In the genomic region with DNA sequence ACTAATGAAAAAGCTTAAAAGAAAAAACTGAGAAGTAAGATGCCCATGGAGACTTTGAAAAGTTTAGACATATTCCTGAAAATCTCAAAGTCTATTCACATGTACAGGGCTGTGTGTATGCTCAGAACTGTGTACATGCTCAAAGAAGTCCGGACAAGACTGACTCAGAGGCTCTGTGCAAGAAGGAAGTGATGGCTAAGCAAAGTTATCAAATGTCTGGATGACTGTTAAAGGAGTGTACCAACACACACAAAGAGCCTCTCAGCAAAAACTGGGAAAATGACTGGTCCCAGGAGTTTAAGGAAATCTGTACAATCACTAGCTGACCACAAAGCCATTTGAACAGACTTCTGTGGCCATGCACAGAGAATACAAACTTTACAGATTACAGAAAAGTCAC, we compare ENCODE assay signal across 21 cellular contexts. TPM values are rescaled to one million over a fixed set of nuclear protein-coding genes. Genes with fewer than 3 reads are reported as not detected.
A peak's percentile ranks its signal among the peaks of the same experiment; 100 is the strongest.
DNase-seq lines count a peak whose midpoint lies in the region; ATAC-seq, FAIRE-seq and TF ChIP-seq lines count a peak whose summit lies in the region.
"Had no signal": no experiment of that assay in that cellular context is flagged by ENCODE, and none has a peak within 500 bp of the region (broad histone marks: within the 10 kb centered on the region; RNA-seq: fewer than 3 reads in every experiment).

No MANE protein-coding gene starts in this region.

- no TSS peak for BruUV-seq in IMR-90 (replicated peaks; lab: Mats Ljungman, UMichigan)

- 0 out of 2 replicates have a peak, but pooled peaks cover 2% of the 10 kb centered on the region for H3K9me3 ChIP-seq in IMR-90 (ENCODE audit: control insufficient read depth, insufficient read depth, low read length)
- H3K9me3 ChIP-seq in keratinocyte (ENCODE audit: control insufficient read depth, low read depth, low read length), result no peaks in the 10 kb centered on the region
- H3K9me3 ChIP-seq in upper lobe of left lung, result peaks cover 5 to 12% (median 9%) of the 10 kb centered on the region in 4 donors
- H3K9me3 ChIP-seq: prostate gland had no signal

- H4K91ac ChIP-seq in IMR-90 (ENCODE audit: insufficient read depth, low read depth, low read length), result no peak overlapping the region

- H3K4me3 ChIP-seq in ACC112 (ENCODE audit: low read depth, low read length), result no peak overlapping the region
- no peak overlapping the region for H3K4me3 ChIP-seq in IMR-90 (ENCODE audit: insufficient read depth, low read depth, low read length)
- H3K4me3 ChIP-seq in choroid plexus epithelial cell (ENCODE audit: low read depth, low read length), result no peak overlapping the region
- H3K4me3 ChIP-seq in keratinocyte (ENCODE audit: control insufficient read depth in 2 of 3, extremely low read depth in 1 of 3, insufficient read depth in 2 of 3, low read depth in 1 of 3, low read length in 3 of 3), result no peak overlapping the region
- no peak overlapping the region for H3K4me3 ChIP-seq in upper lobe of left lung
- H3K4me3 ChIP-seq: A549, gastrocnemius medialis, prostate gland, SJCRH30, uterus had no signal

- FAIRE-seq in keratinocyte (lab: Jason Lieb, UNC), result peak; percentile 80
- FAIRE-seq in GM12891 (lab: Jason Lieb, UNC), result no peak
- FAIRE-seq: A549 had no signal

- H3K4ac ChIP-seq in IMR-90 (ENCODE audit: low read depth, low read length), result no peak overlapping the region

- H3K4me2 ChIP-seq in IMR-90 (ENCODE audit: low read depth, low read length), result no peak overlapping the region
- H3K4me2 ChIP-seq in keratinocyte (ENCODE audit: control insufficient read depth, extremely low read depth, insufficient read depth, low read depth, low read length), result no peak overlapping the region
- H3K4me2 ChIP-seq: A549, KMS-11 had no signal

- POLR2A ChIA-PET in IMR-90 (lab: Charles Lee; ENCODE audit: unreplicated experiment), result no interaction called here

- H3K27ac ChIP-seq in ACC112 (ENCODE audit: low read depth, low read length), result peak overlapping the region; percentile 56
- H3K27ac ChIP-seq in IMR-90 (ENCODE audit: insufficient read depth, low read length), result no peak overlapping the region
- H3K27ac ChIP-seq in keratinocyte (ENCODE audit: control insufficient read depth, insufficient read depth, low read length), result no peak overlapping the region
- no peak overlapping the region for H3K27ac ChIP-seq in upper lobe of left lung
- H3K27ac ChIP-seq: A549, KMS-11, prostate gland, SJCRH30 had no signal

- no peak overlapping the region for H2AK5ac ChIP-seq in IMR-90 (ENCODE audit: low read depth, low read length)

- no peaks in the 10 kb centered on the region; the same call in 1 of the 2 replicates for H3K36me3 ChIP-seq in ACC112 (ENCODE audit: insufficient read depth, low read length)
- no peaks in the 10 kb centered on the region for H3K36me3 ChIP-seq in IMR-90 (ENCODE audit: control insufficient read depth, insufficient read depth, low read length)
- no peaks in the 10 kb centered on the region for H3K36me3 ChIP-seq in keratinocyte (ENCODE audit: control insufficient read depth in 2 of 2, extremely low read depth in 1 of 2, insufficient read depth in 2 of 2, low read length in 2 of 2)
- no peaks in the 10 kb centered on the region for H3K36me3 ChIP-seq in upper lobe of left lung
- H3K36me3 ChIP-seq: gastrocnemius medialis, prostate gland, SJCRH30, uterus had no signal

- H2AFZ ChIP-seq in ACC112 (ENCODE audit: low read length, unreplicated experiment), result no peak overlapping the region
- no peak overlapping the region for H2AFZ ChIP-seq in IMR-90 (replicated peaks; ENCODE audit: low read length, poor library complexity)
- no peak overlapping the region for H2AFZ ChIP-seq in keratinocyte (ENCODE audit: control insufficient read depth, low read length)

- ATAC-seq in IMR-90 (ENCODE audit: low read depth), result peak; percentile 89
- no peak for ATAC-seq in HG03432 (IDR thresholded peaks at IDR 0.05; ENCODE audit: unreplicated experiment)
- no peak for ATAC-seq in upper lobe of left lung (ENCODE audit: low FRiP score in 2 of 2)
- ATAC-seq: A549; activated CD4-positive, alpha-beta T cell treated with anti-CD3 and anti-CD28 coated beads for 36 hours; naive thymus-derived CD8-positive, alpha-beta T cell had no signal

- no peak overlapping the region for H2BK20ac ChIP-seq in IMR-90 (ENCODE audit: low read depth, low read length)

- H2BK120ac ChIP-seq in IMR-90 (ENCODE audit: low read depth, low read length), result no peak overlapping the region

- DNase-seq in IMR-90 (peak; percentile 84), choroid plexus epithelial cell (ENCODE audit: low read depth) (peak; percentile 54), keratinocyte (ENCODE audit: low read depth, low spot score) (no peak), upper lobe of left lung (no peak), GM12891 (ENCODE audit: insufficient read length, low spot score) (no peak), nucleus accumbens (lab: John Stamatoyannopoulos, UW) (no peak)
- DNase-seq: activated CD4-positive, alpha-beta T cell treated with anti-CD3 and anti-CD28 coated beads for 36 hours; activated CD8-positive, alpha-beta memory T cell treated with anti-CD3 and anti-CD28 coated beads, Interleukin-2, amount 50 U/mL, for 48 hours; activated naive CD4-positive, alpha-beta T cell treated with anti-CD3 and anti-CD28 coated beads for 36 hours; CD4-positive, alpha-beta T cell; DND-41; naive thymus-derived CD8-positive, alpha-beta T cell; NCI-H1694; SJCRH30; uterus had no signal

- TF ChIP-seq RAD21 in IMR-90 (IDR thresholded peaks at IDR 0.05; ENCODE audit: low read length), result no peak

- no peak overlapping the region for H3K23ac ChIP-seq in IMR-90 (ENCODE audit: low read depth, low read length)

- peaks cover 4 to 19% of the 10 kb centered on the region in 2 experiments; a peak in 2 of 4 replicates for H3K79me1 ChIP-seq in IMR-90 (ENCODE audit: low read depth in 1 of 2, low read length in 2 of 2)

- CTCF ChIA-PET in IMR-90 (lab: Yijun Ruan, JAX), result no interaction called here

- H3K27me3 ChIP-seq in ACC112 (ENCODE audit: insufficient read depth, low read length) (no peaks in the 10 kb centered on the region), IMR-90 (ENCODE audit: control insufficient read depth, insufficient read depth, low read length) (no peaks in the 10 kb centered on the region), keratinocyte (ENCODE audit: control insufficient read depth, extremely low read depth, insufficient read depth, low read length) (no peaks in the 10 kb centered on the region), upper lobe of left lung (no peaks in the 10 kb centered on the region)
- H3K27me3 ChIP-seq: gastrocnemius medialis, SJCRH30, uterus had no signal

- H2BK5ac ChIP-seq in IMR-90 (ENCODE audit: low read depth, low read length, poor library complexity, severe bottlenecking), result no peak overlapping the region

- TF ChIP-seq CTCF in IMR-90 (conservative IDR thresholded peaks at IDR 0.05; ENCODE audit: low read depth, low read length), result no peak
- no peak for TF ChIP-seq CTCF in choroid plexus epithelial cell (conservative IDR thresholded peaks at IDR 0.05; ENCODE audit: low read depth, low read length)
- TF ChIP-seq CTCF in keratinocyte (optimal IDR thresholded peaks at IDR 0.05 in 1 of 3, IDR thresholded peaks at IDR 0.05 in 1 of 3, conservative IDR thresholded peaks at IDR 0.05 in 1 of 3; ENCODE audit: extremely low read depth in 1 of 3, insufficient read depth in 2 of 3, low read length in 3 of 3), result no peak
- TF ChIP-seq CTCF in upper lobe of left lung (IDR thresholded peaks at IDR 0.05), result no peak

- no CpG with 5 or more reads among the region's 1 CpG for WGBS in IMR-90 (ENCODE audit: extremely low coverage in 2 of 2, insufficient read length in 1 of 2), 2 experiments
- whole genome bisulfite sequencing in upper lobe of left lung, 2 donors, result 81 to 96% methylated on average over 1 of the region's 1 CpG

- in situ Hi-C loops in IMR-90 (cut with MboI; ENCODE audit: low sequenced_read_pairs), result no loop called here

- no peak overlapping the region for H4K5ac ChIP-seq in IMR-90 (ENCODE audit: low read depth, low read length)

- no peak overlapping the region for H3K18ac ChIP-seq in IMR-90 (ENCODE audit: low read depth, low read length)

- no peak overlapping the region for H2AK9ac ChIP-seq in IMR-90 (replicated peaks; ENCODE audit: low read depth, low read length, poor library complexity)

- TF ChIP-seq POLR2A in IMR-90 (IDR thresholded peaks at IDR 0.05; ENCODE audit: low read depth, low read length) (no peak), upper lobe of left lung (IDR thresholded peaks at IDR 0.05) (no peak), GM12891 (IDR thresholded peaks at IDR 0.05; ENCODE audit: low read depth, low read length) (no peak)

- H3K9ac ChIP-seq in IMR-90 (ENCODE audit: low read depth, low read length) (no peak overlapping the region), keratinocyte (ENCODE audit: control insufficient read depth, extremely low read depth, insufficient read depth, low read length) (no peak overlapping the region)
- H3K9ac ChIP-seq: KMS-11 had no signal

- H3K9me1 ChIP-seq in IMR-90 (ENCODE audit: insufficient read depth, low read length) (no peaks in the 10 kb centered on the region), keratinocyte (ENCODE audit: control insufficient read depth, extremely low read depth, insufficient read depth, low read length) (no peaks in the 10 kb centered on the region)

- peaks cover 36% of the 10 kb centered on the region for H3K79me2 ChIP-seq in ACC112 (ENCODE audit: control insufficient read depth, insufficient read depth, low read length, unreplicated experiment)
- H3K79me2 ChIP-seq in keratinocyte (ENCODE audit: control insufficient read depth, insufficient read depth, low read length), result peaks cover 4% of the 10 kb centered on the region

- no peak overlapping the region for H3K56ac ChIP-seq in IMR-90 (ENCODE audit: extremely low read depth, insufficient read depth, low read length)

- no peak overlapping the region for H2BK15ac ChIP-seq in IMR-90 (ENCODE audit: low read depth, low read length)

- H4K20me1 ChIP-seq in IMR-90 (ENCODE audit: insufficient read depth, low read length) (no peaks in the 10 kb centered on the region), keratinocyte (ENCODE audit: control insufficient read depth, extremely low read depth, insufficient read depth, low read length) (no peaks in the 10 kb centered on the region)

- no peak for TF ChIP-seq EP300 in upper lobe of left lung (IDR thresholded peaks at IDR 0.05)

- intact Hi-C loops in IMR-90 (cut with micrococcal nuclease), result no loop called here

- dilution Hi-C loops in IMR-90 (cut with HindIII; ENCODE audit: low sequenced_read_pairs, unreplicated experiment), result no loop called here
- dilution Hi-C loops in keratinocyte (cut with MboI; ENCODE audit: extremely low pct_ligation_motif_present, low sequenced_read_pairs), result no loop called here

- no peak overlapping the region for H4K8ac ChIP-seq in IMR-90 (ENCODE audit: low read depth in 2 of 2, low read length in 2 of 2)

- H3K4me1 ChIP-seq in ACC112 (ENCODE audit: control insufficient read depth, insufficient read depth, low read length, unreplicated experiment) (peaks cover 26% of the 10 kb centered on the region), IMR-90 (ENCODE audit: control insufficient read depth, insufficient read depth, low read length) (peaks cover 3% of the 10 kb centered on the region), keratinocyte (ENCODE audit: control insufficient read depth, extremely low read depth, insufficient read depth, low read length) (peaks cover 16% of the 10 kb centered on the region), upper lobe of left lung (peaks cover 0 to 7% (median 2%) of the 10 kb centered on the region in 4 donors)
- H3K4me1 ChIP-seq: prostate gland, SJCRH30 had no signal

- no peak overlapping the region for H3K14ac ChIP-seq in IMR-90 (replicated peaks; ENCODE audit: low read depth, low read length)

RNA-seq across cellular contexts. Expression of a gene that starts 33.1 kb away (rescaled TPM):
- total RNA-seq in IMR-90 (2012; rRNA removed) (5.8 and 8.4 TPM in 2 replicates), upper lobe of left lung (10 to 100 TPM; 19.9 to 51.3 (median 29.5) TPM)
- polyA plus RNA-seq in IMR-90 (2012; rRNA removed) (4.1 and 4.7 TPM in 2 replicates), keratinocyte (10.8 to 13.0 TPM (median 12.3 TPM) in 3 replicates)
- 1.4 and 1.8 TPM in 2 replicates for polyA plus RNA-seq in IMR-90 (2012; cell fraction: cytosol; rRNA removed)
- polyA plus RNA-seq in IMR-90 (2012; cell fraction: nucleus; rRNA removed; ENCODE audit: low replicate concordance), result 7.4 and 14.3 TPM in 2 replicates
- polyA plus RNA-seq in keratinocyte (2011; ENCODE audit: low read depth), result 11.4 TPM
- 6.0 and 9.5 TPM in 2 replicates for polyA plus RNA-seq in keratinocyte (2011; cell fraction: cytosol; rRNA removed)
- polyA plus RNA-seq in keratinocyte (2011; cell fraction: nucleus; rRNA removed), result 33.4 and 33.7 TPM in 2 replicates
- polyA plus RNA-seq in keratinocyte (2012; ENCODE audit: low replicate concordance), result 8.1 and 12.5 TPM in 2 replicates
- 28.3 to 40.0 TPM (median 37.6 TPM) in 3 replicates for polyA minus RNA-seq in keratinocyte
- 13.0 TPM for polyA minus RNA-seq in keratinocyte (2011; cell fraction: cytosol; rRNA and poly(A)+ RNA removed)
- 27.0 and 61.4 TPM in 2 replicates for polyA minus RNA-seq in keratinocyte (2011; cell fraction: nucleus; rRNA and poly(A)+ RNA removed)
- 0.03 TPM for polyA plus RNA-seq in GM12891 (2012; ENCODE audit: low read depth, missing spikeins)

Comparison
In these comparisons a context has a peak if more than half of its experiments do, and no peak if none do; other contexts are left out.
1. DNase-seq: peak in IMR-90 (single experiment) and choroid plexus epithelial cell (single experiment); none in keratinocyte (single experiment), upper lobe of left lung (0 of 2), GM12891 (single experiment) and nucleus accumbens (0 of 56).